ENCODE assay signal across 28 cellular contexts in genomic region chr20:22914291-22914690, GRCh38.
"Had no signal": no experiment of that assay in that cellular context is flagged by ENCODE, and none has a peak within 500 bp of the region (broad histone marks: within the 10 kb centered on the region; RNA-seq: fewer than 3 reads in every experiment).

No MANE protein-coding gene starts in this region.

- H3K4me1 Mint-ChIP-seq: natural killer cell; nephron; neural progenitor cell; stimulated activated effector memory CD8-positive, alpha-beta T cell treated with anti-CD3 and anti-CD28 coated beads, Interleukin-12 subunit alpha, Interleukin-12 subunit beta, amount 100 ng/mL, for 72 hours had no signal

- H3K9me3 Mint-ChIP-seq: natural killer cell had no signal

- DNase-seq: natural killer cell; occipital lobe; ovary; posterior cingulate gyrus; psoas muscle; right cardiac atrium; right lobe of liver; sigmoid colon; small intestine; stimulated activated CD4-positive, alpha-beta T cell treated with anti-CD3 and anti-CD28 coated beads, Interleukin-15, amount 100 ng/mL, for 24 hours; stimulated activated CD4-positive, alpha-beta T cell treated with anti-CD3 and anti-CD28 coated beads, Interleukin-2, amount 100 ng/mL, for 24 hours; stimulated activated CD4-positive, alpha-beta T cell treated with anti-CD3 and anti-CD28 coated beads, Interleukin-2, amount 100 ng/mL, for 48 hours; stimulated activated CD4-positive, alpha-beta T cell treated with anti-CD3 and anti-CD28 coated beads, Interleukin-4, amount 100 ng/mL, for 24 hours; stimulated activated naive B cell treated with anti-CD40 and anti-IgM and Interleukin-4, amounts not matched to agents 10 μg/mL and 1 μg/mL and 100 μg/mL, for 72 hours; stimulated activated naive CD4-positive, alpha-beta T cell treated with Interleukin-2 at 50 U/mL for 16 hours; stomach; thyroid gland; trophoblast cell; upper lobe of left lung; uterus had no signal

- H3K27me3 ChIP-seq: neural progenitor cell, ovary, right lobe of liver, stomach, thyroid gland, tibial nerve, upper lobe of left lung, uterus had no signal

- H3K27ac ChIP-seq: neural progenitor cell, ovary, parathyroid adenoma, psoas muscle, right lobe of liver, sigmoid colon, stomach, thoracic aorta, thyroid gland, tibial nerve, upper lobe of left lung, uterus had no signal

- H3K4me1 ChIP-seq: parathyroid adenoma, psoas muscle, right lobe of liver, sigmoid colon, thyroid gland, tibial nerve, uterus had no signal

- H3K27ac Mint-ChIP-seq: natural killer cell; nephron; neural progenitor cell; stimulated activated effector memory CD8-positive, alpha-beta T cell treated with anti-CD3 and anti-CD28 coated beads, Interleukin-12 subunit alpha, Interleukin-12 subunit beta, amount 100 ng/mL, for 72 hours; stimulated activated naive B cell treated with anti-CD40 and anti-IgM and Interleukin-4, amounts not matched to agents 10 μg/mL and 1 μg/mL and 100 μg/mL, for 72 hours; stimulated activated naive CD8-positive, alpha-beta T cell treated with anti-CD3 and anti-CD28 coated beads, Interleukin-15, Interleukin-2, amounts not matched to agents 100 ng/mL and 50 ng/mL, for 24 hours had no signal

- H3K9ac ChIP-seq: neural progenitor cell, parathyroid adenoma had no signal

- H3K36me3 ChIP-seq: neural progenitor cell, ovary, right lobe of liver, sigmoid colon, stomach, thoracic aorta, thyroid gland, tibial nerve, upper lobe of left lung, uterus had no signal

- H3K36me3 Mint-ChIP-seq: natural killer cell; neural progenitor cell; stimulated activated effector memory CD8-positive, alpha-beta T cell treated with anti-CD3 and anti-CD28 coated beads, Interleukin-12 subunit alpha, Interleukin-12 subunit beta, amount 100 ng/mL, for 72 hours had no signal

- H3K4me3 Mint-ChIP-seq: natural killer cell; nephron; neural progenitor cell; stimulated activated effector memory CD8-positive, alpha-beta T cell treated with anti-CD3 and anti-CD28 coated beads, Interleukin-12 subunit alpha, Interleukin-12 subunit beta, amount 100 ng/mL, for 72 hours; stimulated activated naive B cell treated with anti-CD40 and anti-IgM and Interleukin-4, amounts not matched to agents 10 μg/mL and 1 μg/mL and 100 μg/mL, for 72 hours; stimulated activated naive CD8-positive, alpha-beta T cell treated with anti-CD3 and anti-CD28 coated beads, Interleukin-15, Interleukin-2, amounts not matched to agents 100 ng/mL and 50 ng/mL, for 24 hours had no signal

- H3K27me3 Mint-ChIP-seq: progenitor cell of endocrine pancreas; stimulated activated naive B cell treated with anti-CD40 and anti-IgM and Interleukin-4, amounts not matched to agents 10 μg/mL and 1 μg/mL and 100 μg/mL, for 72 hours; stimulated activated naive CD8-positive, alpha-beta T cell treated with anti-CD3 and anti-CD28 coated beads, Interleukin-15, Interleukin-2, amounts not matched to agents 100 ng/mL and 50 ng/mL, for 24 hours had no signal

- H3K4me3 ChIP-seq: neural progenitor cell, ovary, psoas muscle, right lobe of liver, sigmoid colon, stomach, thoracic aorta, thyroid gland, tibial nerve, upper lobe of left lung, uterus had no signal

- H3K9me3 ChIP-seq: ovary, psoas muscle, right lobe of liver, stomach, thoracic aorta, thyroid gland, tibial nerve, uterus had no signal

- ATAC-seq: natural killer cell; psoas muscle; right cardiac atrium; right lobe of liver; stimulated activated effector memory CD8-positive, alpha-beta T cell treated with anti-CD3 and anti-CD28 coated beads, Interleukin-12 subunit alpha, Interleukin-12 subunit beta, amount 100 ng/mL, for 72 hours; stimulated activated naive B cell treated with anti-CD40 and anti-IgM and Interleukin-4, amounts not matched to agents 10 μg/mL and 1 μg/mL and 100 μg/mL, for 72 hours had no signal
